ENCODE assay signal across 15 cellular contexts in genomic region chr18:297936-298335, GRCh38. TPM values are rescaled to one million over a fixed set of nuclear protein-coding genes. Genes with fewer than 3 reads are reported as not detected.
DNase-seq lines count a peak whose midpoint lies in the region; ATAC-seq lines count a peak whose summit lies in the region.
"Had no signal": no experiment of that assay in that cellular context is flagged by ENCODE, and none has a peak within 500 bp of the region (broad histone marks: within the 10 kb centered on the region; RNA-seq: fewer than 3 reads in every experiment).

No MANE protein-coding gene starts in this region.

- no peaks in the 10 kb centered on the region for H3K36me3 ChIP-seq in mesendoderm (ENCODE audit: control insufficient read depth, insufficient read depth, low read length)
- H3K36me3 ChIP-seq: BLaER1 treated with 17β-estradiol and CSF1 and Interleukin-3, amounts not matched to agents 10 nM and 100 nM had no signal

- H3K4ac ChIP-seq in mesendoderm (ENCODE audit: low read depth, low read length) = no peak overlapping the region

- H3K56ac ChIP-seq in mesendoderm (ENCODE audit: low read length) = peak overlapping the region; percentile 36

- peak; percentile 41 for DNase-seq in EH (ENCODE audit: low read depth)
- peak; percentile 65 for DNase-seq in RPMI7951 (ENCODE audit: low read depth)
- DNase-seq in mesendoderm = no peak
- DNase-seq in COLO668 (lab: John Stamatoyannopoulos, UW; ENCODE audit: unreplicated experiment) = no peak
- DNase-seq: Calu3; CD4-positive, CD25-positive, alpha-beta regulatory T cell; DMS79; EL; H7; IMR-90; KG1 had no signal

- H4K5ac ChIP-seq in mesendoderm (ENCODE audit: low read length) = no peak overlapping the region

- H3K27ac ChIP-seq in mesendoderm (ENCODE audit: low read depth, low read length) = no peak overlapping the region
- H3K27ac ChIP-seq: A549 had no signal

- H2BK5ac ChIP-seq in mesendoderm (ENCODE audit: low read length) = no peak overlapping the region

- no peak overlapping the region for H3K23ac ChIP-seq in mesendoderm (ENCODE audit: low read length)

- no peak for ATAC-seq in GM18909 (IDR thresholded peaks at IDR 0.05; ENCODE audit: poor library complexity, unreplicated experiment)
- no peak for ATAC-seq in GM18868 (IDR thresholded peaks at IDR 0.05; ENCODE audit: unreplicated experiment)
- ATAC-seq: A549 had no signal

- no peak overlapping the region for H4K8ac ChIP-seq in mesendoderm (ENCODE audit: low read depth, low read length)

- H2BK15ac ChIP-seq in mesendoderm (replicated peaks; ENCODE audit: low read depth) = no peak overlapping the region

- no CpG with 5 or more reads among the region's 2 CpGs for WGBS in mesendoderm (ENCODE audit: extremely low coverage, insufficient coverage, low lambda C conversion rate)

- H3K4me3 ChIP-seq in mesendoderm (ENCODE audit: low read length) = no peak overlapping the region
- H3K4me3 ChIP-seq: A549; BLaER1 treated with 17β-estradiol and CSF1 and Interleukin-3, amounts not matched to agents 10 nM and 100 nM had no signal

- no peak overlapping the region for H3K18ac ChIP-seq in mesendoderm (ENCODE audit: low read length)

- H3K4me2 ChIP-seq in mesendoderm (ENCODE audit: low read length) = no peak overlapping the region
- H3K4me2 ChIP-seq: A549 had no signal

- H3K9ac ChIP-seq in mesendoderm (ENCODE audit: low read length) = no peak overlapping the region
- H3K9ac ChIP-seq: BLaER1 treated with 17β-estradiol and CSF1 and Interleukin-3, amounts not matched to agents 10 nM and 100 nM had no signal

- no peaks in the 10 kb centered on the region for H3K27me3 ChIP-seq in mesendoderm (ENCODE audit: insufficient read depth, low read length, poor library complexity)
- H3K27me3 ChIP-seq: BLaER1 treated with 17β-estradiol and CSF1 and Interleukin-3, amounts not matched to agents 10 nM and 100 nM had no signal

- no peaks in the 10 kb centered on the region for H3K4me1 ChIP-seq in mesendoderm (ENCODE audit: control insufficient read depth, low read depth, low read length)
- H3K4me1 ChIP-seq: A549 had no signal

- H3K79me2 ChIP-seq in mesendoderm (ENCODE audit: control insufficient read depth, insufficient read depth, low read length) = no peaks in the 10 kb centered on the region

- H2BK120ac ChIP-seq in mesendoderm (ENCODE audit: low read depth, low read length) = no peak overlapping the region

- H2AK5ac ChIP-seq in mesendoderm (ENCODE audit: low read length) = no peak overlapping the region

- H3K79me1 ChIP-seq in mesendoderm (ENCODE audit: low read length) = no peaks in the 10 kb centered on the region

RNA-seq across cellular contexts. Expression of gene THOC1, which starts 30.1 kb away (rescaled TPM):
- total RNA-seq in RPMI7951 (2014; rRNA removed; shearing (Covaris generic)) = 34.4 and 39.8 TPM in 2 replicates
- 48.2 TPM for polyA plus RNA-seq in mesendoderm (2013, experiment 1 of 2)
- polyA plus RNA-seq in mesendoderm (2013, experiment 2 of 2) = 46.0 TPM

Comparison
In these comparisons a context has a peak if more than half of its experiments do, and no peak if none do; other contexts are left out.
1. DNase-seq: peak in EH (single experiment) and RPMI7951 (single experiment); none in mesendoderm (single experiment) and COLO668 (single experiment).